Comparison of ENCODE assay signal across 10 cellular contexts in the genomic region with DNA sequence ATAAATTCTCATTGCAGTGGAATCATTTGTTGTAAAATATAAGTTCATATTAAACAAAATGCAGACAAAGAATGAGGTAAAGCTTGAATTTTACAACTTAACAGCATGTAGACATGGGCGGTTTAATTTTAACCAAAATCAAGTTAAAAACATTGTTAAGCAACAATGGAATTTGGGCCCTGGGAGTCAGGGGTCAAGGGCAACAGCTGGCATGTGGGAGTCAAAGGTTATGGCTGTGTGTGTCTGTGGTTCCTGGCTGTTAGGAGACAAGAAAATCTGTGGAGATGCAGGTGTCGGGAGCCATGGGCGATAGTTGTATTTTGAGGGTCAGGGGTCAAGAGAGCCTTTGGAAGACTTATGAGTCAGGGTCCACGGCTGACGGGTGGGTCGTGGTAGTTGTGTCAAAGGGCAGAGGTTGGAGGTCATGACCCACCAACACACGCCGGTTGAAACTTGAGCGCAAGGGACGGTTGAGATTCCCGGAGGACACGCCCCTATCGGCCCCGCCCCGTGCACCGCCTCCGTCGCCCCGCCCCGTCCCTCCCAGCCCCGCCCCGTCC. TPM values are rescaled to one million over a fixed set of nuclear protein-coding genes. Genes with fewer than 3 reads are reported as not detected.
A peak's percentile ranks its signal among the peaks of the same experiment; 100 is the strongest.
DNase-seq lines count a peak whose midpoint lies in the region; ATAC-seq, FAIRE-seq and TF ChIP-seq lines count a peak whose summit lies in the region.
"Had no signal": no experiment of that assay in that cellular context is flagged by ENCODE, and none has a peak within 500 bp of the region (broad histone marks: within the 10 kb centered on the region; RNA-seq: fewer than 3 reads in every experiment).

No MANE protein-coding gene starts in this region.

- POLR2A ChIA-PET in HepG2 (lab: Yijun Ruan, JAX) = no interaction called here
- POLR2A ChIA-PET in naive thymus-derived CD4-positive, alpha-beta T cell (lab: Charles Lee) = no interaction called here

- CTCF ChIA-PET in HepG2 (lab: Yijun Ruan, JAX; ENCODE audit: low intra/inter-chr PET ratio, low total read pairs) = no interaction called here
- CTCF ChIA-PET in naive thymus-derived CD4-positive, alpha-beta T cell (lab: Charles Lee) = no interaction called here

- no peak for TF ChIP-seq CTCF in liver (IDR thresholded peaks at IDR 0.05; ENCODE audit: low read depth, low read length, missing input control)
- no peak for TF ChIP-seq CTCF in HepG2 (CRISPR knock-in tag; IDR thresholded peaks at IDR 0.05)
- no peak for TF ChIP-seq CTCF in vagina (IDR thresholded peaks at IDR 0.05)

- peaks cover 15 to 32% (median 28%) of the 10 kb centered on the region in 5 donors for H3K36me3 Mint-ChIP-seq in naive thymus-derived CD4-positive, alpha-beta T cell

- intact Hi-C loops in HepG2 (cut with micrococcal nuclease; ENCODE audit: unreplicated experiment) = no loop called here
- intact Hi-C loops in naive thymus-derived CD4-positive, alpha-beta T cell (cut with micrococcal nuclease) = no loop called here
- intact Hi-C loops in vagina (cut with DNase I) = no loop called here

- TF ChIP-seq RAD21 in liver (IDR thresholded peaks at IDR 0.05) (no peak), HepG2 (CRISPR knock-in tag; IDR thresholded peaks at IDR 0.05) (no peak)

- H3K27me3 ChIP-seq in liver (ENCODE audit: control insufficient read depth in 4 of 4, insufficient read depth in 4 of 4, low read length in 3 of 4) = no peaks in the 10 kb centered on the region
- no peaks in the 10 kb centered on the region for H3K27me3 ChIP-seq in HepG2 (ENCODE audit: control insufficient read depth in 1 of 2, insufficient read depth in 2 of 2, low read length in 2 of 2)
- H3K27me3 ChIP-seq in naive thymus-derived CD4-positive, alpha-beta T cell (ENCODE audit: control insufficient read depth in 2 of 2, insufficient read depth in 2 of 2, low read length in 2 of 2) = peaks cover 0 to 5% of the 10 kb centered on the region in 2 donors
- no peaks in the 10 kb centered on the region for H3K27me3 ChIP-seq in vagina

- peak overlapping the region in 2 of 3 donors; percentile 49 to 83 for H3K4me3 ChIP-seq in liver (ENCODE audit: low read depth in 1 of 3, low read length in 3 of 3)
- H3K4me3 ChIP-seq in HepG2 (replicated peaks in 1 of 3; ENCODE audit: insufficient read depth in 1 of 3, low read depth in 2 of 3, low read length in 3 of 3) = no peak overlapping the region
- no peak overlapping the region for H3K4me3 ChIP-seq in naive thymus-derived CD4-positive, alpha-beta T cell (ENCODE audit: low read length)
- peak overlapping the region; percentile 44 to 45 for H3K4me3 ChIP-seq in vagina

- peaks cover 2 to 17% (median 10%) of the 10 kb centered on the region in 7 donors for H3K4me1 Mint-ChIP-seq in naive thymus-derived CD4-positive, alpha-beta T cell

- H3K9me3 Mint-ChIP-seq in naive thymus-derived CD4-positive, alpha-beta T cell = peaks cover 12 to 66% (median 29%) of the 10 kb centered on the region in 11 donors

- TF ChIP-seq POLR2A in HepG2 (IDR thresholded peaks at IDR 0.05; ENCODE audit: insufficient read depth in 1 of 2, low read depth in 2 of 2, low read length in 2 of 2) = no peak
- no peak for TF ChIP-seq POLR2A in vagina (IDR thresholded peaks at IDR 0.05)

- in situ Hi-C loops in HepG2 (cut with HindIII; ENCODE audit: extremely low pct_ligation_motif_present, low pct_unique_long_range_greater_than_20kb) = no loop called here

- H3K4me1 ChIP-seq in liver (ENCODE audit: control insufficient read depth in 4 of 4, insufficient read depth in 4 of 4, low read length in 3 of 4) = peaks cover 0 to 6% (median 3%) of the 10 kb centered on the region in 4 donors
- no peaks in the 10 kb centered on the region for H3K4me1 ChIP-seq in HepG2 (ENCODE audit: insufficient read depth, low read length)
- H3K4me1 ChIP-seq in naive thymus-derived CD4-positive, alpha-beta T cell (ENCODE audit: control insufficient read depth in 2 of 2, insufficient read depth in 2 of 2, low read length in 2 of 2) = no peaks in the 10 kb centered on the region
- no peaks in the 10 kb centered on the region for H3K4me1 ChIP-seq in vagina

- no peaks in the 10 kb centered on the region for H3K36me3 ChIP-seq in liver (ENCODE audit: control insufficient read depth in 4 of 4, insufficient read depth in 3 of 4, low read depth in 1 of 4, low read length in 3 of 4)
- no peaks in the 10 kb centered on the region for H3K36me3 ChIP-seq in HepG2 (replicated peaks in 1 of 2; ENCODE audit: control insufficient read depth in 1 of 2, insufficient read depth in 2 of 2, low read length in 2 of 2)
- H3K36me3 ChIP-seq in naive thymus-derived CD4-positive, alpha-beta T cell (ENCODE audit: control insufficient read depth in 2 of 3, insufficient read depth in 3 of 3, low read length in 3 of 3) = no peaks in the 10 kb centered on the region
- H3K36me3 ChIP-seq in vagina = no peaks in the 10 kb centered on the region

- H3K27me3 Mint-ChIP-seq in naive thymus-derived CD4-positive, alpha-beta T cell = peaks cover 30 to 68% (median 50%) of the 10 kb centered on the region in 5 donors

- no peak overlapping the region for H3K4me2 ChIP-seq in HepG2 (ENCODE audit: low read depth, low read length)

- H3K9ac ChIP-seq in liver (ENCODE audit: low read depth in 1 of 2, low read length in 2 of 2) (no peak overlapping the region), HepG2 (ENCODE audit: insufficient read depth, low read depth, low read length) (no peak overlapping the region)

- no peaks in the 10 kb centered on the region for H4K20me1 ChIP-seq in HepG2 (ENCODE audit: insufficient read depth, low read length)

- H3K79me2 ChIP-seq in HepG2 (ENCODE audit: insufficient read depth, low read length) = no peaks in the 10 kb centered on the region

- peak overlapping the region in 1 of 9 donors; percentile 28 for H3K27ac Mint-ChIP-seq in naive thymus-derived CD4-positive, alpha-beta T cell
- H3K27ac Mint-ChIP-seq: IgD-negative memory B cell had no signal

- peaks cover 6 to 18% (median 13%) of the 10 kb centered on the region in 4 donors for H3K9me3 ChIP-seq in liver (ENCODE audit: control insufficient read depth in 4 of 4, low read length in 3 of 4)
- peaks cover 22% of the 10 kb centered on the region for H3K9me3 ChIP-seq in HepG2 (ENCODE audit: low read length)
- H3K9me3 ChIP-seq in naive thymus-derived CD4-positive, alpha-beta T cell (ENCODE audit: control insufficient read depth in 2 of 3, low read length in 3 of 3) = peaks cover 0 to 22% (median 0%) of the 10 kb centered on the region in 3 experiments
- peaks cover 5% of the 10 kb centered on the region for H3K9me3 ChIP-seq in vagina

- FAIRE-seq in HepG2 (lab: Jason Lieb, UNC) (no peak), urothelium cell line (lab: Jason Lieb, UNC) (no peak)

- H3K27ac ChIP-seq in liver (ENCODE audit: low read depth in 1 of 2, low read length in 2 of 2) (no peak overlapping the region), HepG2 (ENCODE audit: extremely low read length, insufficient read depth, low read length) (no peak overlapping the region), vagina (no peak overlapping the region)
- no peak overlapping the region for H3K27ac ChIP-seq in naive thymus-derived CD4-positive, alpha-beta T cell (ENCODE audit: low read depth, low read length)

- TF ChIP-seq EP300 in HepG2 (IDR thresholded peaks at IDR 0.05; ENCODE audit: low read depth in 2 of 2, low read length in 2 of 2) (no peak), HepG2 (CRISPR knock-in tag; IDR thresholded peaks at IDR 0.05; ENCODE audit: borderline replicate concordance) (no peak)

- H3K4me3 Mint-ChIP-seq in naive thymus-derived CD4-positive, alpha-beta T cell = peak overlapping the region in 8 of 10 donors; percentile 4 to 79 (median 50)

- DNase-seq in HepG2 (ENCODE audit: low spot score) (no peak), ecto neural progenitor cell (ENCODE audit: low spot score) (peak; percentile 85), vagina (ENCODE audit: extremely low spot score in 2 of 2) (no peak), urothelium cell line (ENCODE audit: low spot score) (no peak), NOMO-1 treated with DMSO at 0.1 percent for 48 hours (lab: John Stamatoyannopoulos, UW; ENCODE audit: unreplicated experiment) (no peak)
- no peak for DNase-seq in naive thymus-derived CD4-positive, alpha-beta T cell
- DNase-seq: stimulated activated CD4-positive, alpha-beta T cell treated with anti-CD3 and anti-CD28 coated beads, Interleukin-4, amount 100 ng/mL, for 4 hours had no signal

- ATAC-seq in HepG2 (no peak), HG03097 (IDR thresholded peaks at IDR 0.05; ENCODE audit: low FRiP score, unreplicated experiment) (no peak)
- ATAC-seq in naive thymus-derived CD4-positive, alpha-beta T cell = no peak

- 16% methylated on average over 22 of the region's 22 CpGs for WGBS in liver
- WGBS in HepG2 (ENCODE audit: low lambda C conversion rate) = 67% methylated on average over 9 of the region's 22 CpGs

- BruUV-seq in HepG2 (replicated peaks; lab: Mats Ljungman, UMichigan) = no TSS peak

- H2AFZ ChIP-seq in HepG2 (ENCODE audit: low read length) = no peak overlapping the region

RNA-seq across cellular contexts. Expression of gene RANBP17, which starts 0.4 kb away (rescaled TPM):
- total RNA-seq in liver = 10 to 100 TPM in 1 of 2 donors, 1 to 10 TPM in 1; 9.2 to 10.8 TPM
- polyA plus RNA-seq in liver = 1 to 10 TPM in 1 of 2 donors, under 1 TPM in 1; 0.83 to 6.7 TPM
- total RNA-seq in HepG2 (2016; rRNA removed; fragmentation: Illumina TruSeq; extraction: Trizol) = not detected in 2 replicates
- total RNA-seq in HepG2 (2016; cell fraction: cytosol; rRNA removed; fragmentation: Illumina TruSeq; extraction: Trizol; ENCODE audit: low read depth) = not detected in 2 replicates
- not detected in 2 replicates for total RNA-seq in HepG2 (2016; cell fraction: insoluble cytoplasmic fraction; rRNA removed; fragmentation: Illumina TruSeq; extraction: Trizol)
- total RNA-seq in HepG2 (2016; cell fraction: membrane; rRNA removed; fragmentation: Illumina TruSeq; extraction: Trizol) = not detected in 2 replicates
- total RNA-seq in HepG2 (2016; cell fraction: nucleus; rRNA removed; fragmentation: Illumina TruSeq; extraction: Trizol) = not detected in 2 replicates
- polyA plus RNA-seq in HepG2 (2011; rRNA removed) = not detected in 2 replicates
- polyA plus RNA-seq in HepG2 (2011; cell fraction: cytosol; rRNA removed) = not detected in 2 replicates
- not detected in 2 replicates for polyA plus RNA-seq in HepG2 (2011; cell fraction: nucleus; rRNA removed)
- polyA plus RNA-seq in HepG2 (2012) = not detected in 2 replicates
- polyA plus RNA-seq in HepG2 (2016; cell fraction: cytosol; fragmentation: Illumina TruSeq; extraction: Trizol; ENCODE audit: low read depth) = not detected in 2 replicates
- not detected in 2 replicates for polyA plus RNA-seq in HepG2 (2016; cell fraction: insoluble cytoplasmic fraction; fragmentation: Illumina TruSeq; extraction: Trizol; ENCODE audit: low read depth)
- polyA plus RNA-seq in HepG2 (2016; cell fraction: membrane; fragmentation: Illumina TruSeq; extraction: Trizol; ENCODE audit: low read depth) = not detected in 2 replicates
- polyA plus RNA-seq in HepG2 (2016; cell fraction: nucleus; fragmentation: Illumina TruSeq; extraction: Trizol; ENCODE audit: insufficient read depth, low read depth) = not detected in 2 replicates
- 5.3 TPM in 1 of 2 replicates, not detected in the other for polyA minus RNA-seq in HepG2 (2011; rRNA and poly(A)+ RNA removed; ENCODE audit: low replicate concordance)
- not detected in 2 replicates for polyA minus RNA-seq in HepG2 (2011; cell fraction: cytosol; rRNA and poly(A)+ RNA removed)
- polyA minus RNA-seq in HepG2 (2011; cell fraction: nucleus; rRNA and poly(A)+ RNA removed) = not detected in 2 replicates
- total RNA-seq in naive thymus-derived CD4-positive, alpha-beta T cell = 1 to 10 TPM in 1 of 5 experiments, not detected in 4; 3.0 TPM
- not detected for polyA plus RNA-seq in naive thymus-derived CD4-positive, alpha-beta T cell
- total RNA-seq in vagina = 5.4 TPM
- polyA plus RNA-seq: IgD-negative memory B cell had no signal

Comparison
In these comparisons a context has a peak if more than half of its experiments do, and no peak if none do; other contexts are left out.
1. H3K4me3 ChIP-seq: peak in liver (2 of 3) and vagina (2 of 2); none in HepG2 (0 of 3) and naive thymus-derived CD4-positive, alpha-beta T cell (single experiment).